ENCODE assay signal across 24 cellular contexts in the genomic region with DNA sequence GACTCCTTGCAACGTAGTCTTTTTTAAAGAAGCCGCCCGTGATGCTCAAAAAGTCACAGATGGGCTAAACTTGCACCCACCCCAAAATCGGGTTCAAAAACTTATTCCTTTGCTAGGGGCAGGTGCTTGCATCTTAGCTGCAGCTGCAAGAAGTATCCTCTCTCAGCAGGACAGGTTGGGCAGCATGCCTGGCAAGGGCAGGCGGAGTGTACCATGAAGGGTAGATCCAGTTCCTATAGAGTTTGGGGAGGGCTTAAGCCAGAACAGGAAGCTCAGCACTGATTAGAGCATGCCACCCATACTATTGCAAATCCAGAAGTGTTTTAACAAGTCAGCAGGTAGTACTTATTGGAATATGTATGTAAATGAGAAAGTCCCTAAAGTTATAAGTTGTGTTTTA. TPM values are rescaled to one million over a fixed set of nuclear protein-coding genes. Genes with fewer than 3 reads are reported as not detected.
DNase-seq lines count a peak whose midpoint lies in the region; ATAC-seq and TF ChIP-seq lines count a peak whose summit lies in the region.
"Had no signal": no experiment of that assay in that cellular context is flagged by ENCODE, and none has a peak within 500 bp of the region (broad histone marks: within the 10 kb centered on the region; RNA-seq: fewer than 3 reads in every experiment).

No MANE protein-coding gene starts in this region.

- BruUV-seq in PC-9 (replicated peaks; lab: Mats Ljungman, UMichigan): no TSS peak

- intact Hi-C loops in PC-9 (cut with micrococcal nuclease; ENCODE audit: unreplicated experiment): no loop called here
- intact Hi-C loops in CD8-positive, alpha-beta T cell (cut with DNase I, micrococcal nuclease): no loop called here

- peaks cover 4% of the 10 kb centered on the region for H3K4me1 Mint-ChIP-seq in type B pancreatic cell (ENCODE audit: unreplicated experiment)
- H3K4me1 Mint-ChIP-seq in CD8-positive, alpha-beta T cell (ENCODE audit: low read depth): no peaks in the 10 kb centered on the region

- H3K27ac Mint-ChIP-seq in type B pancreatic cell: no peak overlapping the region
- no peak overlapping the region for H3K27ac Mint-ChIP-seq in CD8-positive, alpha-beta T cell
- H3K27ac Mint-ChIP-seq: H9 had no signal

- H3F3A ChIP-seq in PC-9 (ENCODE audit: insufficient read depth, low read depth): no peaks in the 10 kb centered on the region

- TF ChIP-seq CTCF in PC-9 (conservative IDR thresholded peaks at IDR 0.05) (no peak), type B pancreatic cell (conservative IDR thresholded peaks at IDR 0.05) (no peak)
- no peak for TF ChIP-seq CTCF in CD8-positive, alpha-beta T cell (IDR thresholded peaks at IDR 0.05)

- no peaks in the 10 kb centered on the region for H4K20me1 ChIP-seq in PC-9 (ENCODE audit: insufficient read depth)

- no peaks in the 10 kb centered on the region for H3K27me3 Mint-ChIP-seq in type B pancreatic cell
- peaks cover 7% of the 10 kb centered on the region for H3K27me3 Mint-ChIP-seq in CD8-positive, alpha-beta T cell (ENCODE audit: low read depth)

- DNase-seq in activated CD8-positive, alpha-beta memory T cell treated with anti-CD3 and anti-CD28 coated beads, Interleukin-2, amount 50 U/mL, for 48 hours: peak; percentile 23
- DNase-seq in activated CD8-positive, alpha-beta memory T cell treated with anti-CD3 and anti-CD28 coated beads for 24 hours: no peak
- DNase-seq in PC-9 (peak; percentile 34 to 39), type B pancreatic cell (ENCODE audit: extremely low spot score, unreplicated experiment) (no peak), AG08395 (ENCODE audit: low spot score) (no peak)
- DNase-seq in CD8-positive, alpha-beta T cell: no peak
- DNase-seq: BE2C; GM23248; H9; NCI-H1105; NCI-H1436 treated with DMSO at 0.1 percent for 48 hours; NCI-H187 treated with DMSO at 0.1 percent for 48 hours; NCI-H2107; NCI-H446 treated with DMSO at 0.1 percent for 48 hours; NCI-H526; NCI-H82; NK-92 treated with Interleukin-12 subunit alpha and Interleukin-12 subunit beta, amount 100 ng/mL, for 24 hours; SHP77 treated with DMSO at 0.1 percent for 48 hours had no signal

- no peaks in the 10 kb centered on the region for H3K9me2 ChIP-seq in PC-9 (ENCODE audit: insufficient read depth)

- H3K9me3 Mint-ChIP-seq in type B pancreatic cell: no peaks in the 10 kb centered on the region
- peaks cover 4% of the 10 kb centered on the region for H3K9me3 Mint-ChIP-seq in CD8-positive, alpha-beta T cell

- H3K9me3 ChIP-seq in PC-9 (ENCODE audit: insufficient read depth, low read depth): no peaks in the 10 kb centered on the region; the same call in 1 of the 2 replicates
- H3K9me3 ChIP-seq in CD8-positive, alpha-beta T cell (ENCODE audit: low read length): no peaks in the 10 kb centered on the region
- H3K9me3 ChIP-seq: BE2C had no signal

- peak overlapping the region; percentile 26 for H3K4me3 Mint-ChIP-seq in type B pancreatic cell
- H3K4me3 Mint-ChIP-seq in CD8-positive, alpha-beta T cell: no peak overlapping the region
- H3K4me3 Mint-ChIP-seq: H9 had no signal

- no peaks in the 10 kb centered on the region for H3K79me2 ChIP-seq in PC-9 (ENCODE audit: low read depth)

- ATAC-seq in esophagus mucosa (peak; percentile 84), HG03045 (IDR thresholded peaks at IDR 0.05; ENCODE audit: unreplicated experiment) (no peak)
- no peak for ATAC-seq in CD8-positive, alpha-beta T cell
- ATAC-seq: Panc1 had no signal

- no peaks in the 10 kb centered on the region for H3K27me3 ChIP-seq in PC-9 (ENCODE audit: insufficient read depth, low read depth)
- H3K27me3 ChIP-seq in CD8-positive, alpha-beta T cell (ENCODE audit: insufficient read depth, low read length): no peaks in the 10 kb centered on the region

- H2AFZ ChIP-seq in PC-9: no peak overlapping the region
- H2AFZ ChIP-seq: GM23248 had no signal

- POLR2A ChIA-PET in PC-9 (lab: Charles Lee; ENCODE audit: unreplicated experiment): no interaction called here
- POLR2A ChIA-PET in CD8-positive, alpha-beta T cell (lab: Charles Lee): interaction anchor here (1.5 kb wide), 1 partner anchor 10 kb away, joined by 3 read pairs; no protein-coding TSS in a partner anchor

- H3K36me3 ChIP-seq in PC-9 (ENCODE audit: low read depth): no peaks in the 10 kb centered on the region
- H3K36me3 ChIP-seq in CD8-positive, alpha-beta T cell (ENCODE audit: insufficient read depth, low read length): no peaks in the 10 kb centered on the region
- H3K36me3 ChIP-seq: BE2C had no signal

- H3K4me2 ChIP-seq in PC-9: no peak overlapping the region

- H3K36me3 Mint-ChIP-seq in type B pancreatic cell: peaks cover 4% of the 10 kb centered on the region
- H3K36me3 Mint-ChIP-seq in CD8-positive, alpha-beta T cell: no peaks in the 10 kb centered on the region

- H3K4me3 ChIP-seq in PC-9: no peak overlapping the region
- H3K4me3 ChIP-seq in CD8-positive, alpha-beta T cell (ENCODE audit: low read depth, low read length): no peak overlapping the region
- H3K4me3 ChIP-seq: GM23248, SK-N-MC had no signal

- CTCF ChIA-PET in PC-9 (lab: Charles Lee): no interaction called here
- CTCF ChIA-PET in CD8-positive, alpha-beta T cell (lab: Charles Lee): no interaction called here

- no peaks in the 10 kb centered on the region for H3K4me1 ChIP-seq in PC-9 (replicated peaks; ENCODE audit: insufficient read depth)
- H3K4me1 ChIP-seq in CD8-positive, alpha-beta T cell (ENCODE audit: insufficient read depth, low read length): no peaks in the 10 kb centered on the region
- H3K4me1 ChIP-seq: BE2C had no signal

- no peak overlapping the region for H3K27ac ChIP-seq in PC-9
- H3K27ac ChIP-seq in CD8-positive, alpha-beta T cell (ENCODE audit: low read depth, low read length): no peak overlapping the region
- H3K27ac ChIP-seq: 22Rv1, GM23248, SK-N-MC had no signal

RNA-seq across cellular contexts. Expression of a gene that starts 48.7 kb away (rescaled TPM):
- total RNA-seq in PC-9 (2021): 4.2 and 4.6 TPM in 2 replicates
- total RNA-seq in esophagus mucosa: 8.2 TPM
- 56.2 and 58.1 TPM in 2 replicates for total RNA-seq in type B pancreatic cell (ENCODE audit: low replicate concordance)
- total RNA-seq in CD8-positive, alpha-beta T cell: under 1 TPM; 0.30 to 0.78 TPM
- total RNA-seq: G401 had no signal

Comparison
In these comparisons a context has a peak if more than half of its experiments do, and no peak if none do; other contexts are left out.
1. DNase-seq: peak in activated CD8-positive, alpha-beta memory T cell treated with anti-CD3 and anti-CD28 coated beads, Interleukin-2, amount 50 U/mL, for 48 hours (single experiment) and PC-9 (2 of 2); none in activated CD8-positive, alpha-beta memory T cell treated with anti-CD3 and anti-CD28 coated beads for 24 hours (single experiment), type B pancreatic cell (single experiment), AG08395 (single experiment) and CD8-positive, alpha-beta T cell (0 of 7).